12 cellular contexts compared by ENCODE assay signal in the genomic region with DNA sequence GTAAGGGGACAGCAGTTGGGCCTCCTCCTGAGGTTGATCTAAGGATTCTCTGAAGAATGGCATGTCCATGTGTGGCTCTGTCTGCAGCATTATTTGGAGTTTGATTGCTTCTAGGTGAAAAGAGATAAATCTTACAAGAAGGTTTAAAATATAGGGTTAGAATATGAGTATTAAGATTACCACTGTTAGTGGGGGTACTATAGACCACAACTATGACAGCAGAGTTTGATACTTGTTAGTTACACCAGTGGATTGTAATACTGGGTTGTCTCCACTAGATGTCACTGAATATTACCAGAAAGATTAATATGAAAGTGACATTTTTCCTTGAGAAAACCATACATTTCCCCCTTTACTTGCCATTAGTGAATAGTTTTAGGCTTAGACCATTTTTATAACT. TPM values are rescaled to one million over a fixed set of nuclear protein-coding genes. Genes with fewer than 3 reads are reported as not detected.
DNase-seq lines count a peak whose midpoint lies in the region; TF ChIP-seq lines count a peak whose summit lies in the region.
"Had no signal": no experiment of that assay in that cellular context is flagged by ENCODE, and none has a peak within 500 bp of the region (broad histone marks: within the 10 kb centered on the region; RNA-seq: fewer than 3 reads in every experiment).

No MANE protein-coding gene starts in this region.

- H3K27ac ChIP-seq in HL-60 (replicated peaks) (no peak overlapping the region), WERI-Rb-1 (no peak overlapping the region)
- H3K27ac ChIP-seq: adrenal gland had no signal

- TF ChIP-seq CTCF in HL-60 (IDR thresholded peaks at IDR 0.05; ENCODE audit: insufficient read depth, low read length) (peak; percentile 15), WERI-Rb-1 (IDR thresholded peaks at IDR 0.05; ENCODE audit: low read depth, low read length) (peak; percentile 33), GM20000 (IDR thresholded peaks at IDR 0.05; ENCODE audit: extremely low read depth, missing control alignments) (no peak)

- DNase-seq in COLO829 (ENCODE audit: low spot score) (peak; percentile 52), HL-60 (ENCODE audit: low read depth in 1 of 2, low spot score in 1 of 2) (no peak), WERI-Rb-1 (no peak), lung microvascular endothelial cell (ENCODE audit: low read depth in 2 of 2) (peak; percentile 12 to 33), occipital lobe (lab: John Stamatoyannopoulos, UW) (no peak), GM20000 (ENCODE audit: low spot score) (no peak), kidney tubule cell (ENCODE audit: low spot score) (no peak)
- DNase-seq in stimulated activated naive CD4-positive, alpha-beta T cell (lab: John Stamatoyannopoulos, UW): no peak
- DNase-seq: adrenal gland; NCI-H748 treated with DMSO at 0.1 percent for 48 hours; stimulated activated CD4-positive, alpha-beta T cell treated with anti-CD3 and anti-CD28 coated beads, Interleukin-4, amount 100 ng/mL, for 4 hours had no signal

- H3K4me3 ChIP-seq in HL-60 (replicated peaks; ENCODE audit: insufficient read depth, low read length) (no peak overlapping the region), WERI-Rb-1 (ENCODE audit: low read depth, low read length) (no peak overlapping the region)
- H3K4me3 ChIP-seq: adrenal gland had no signal

- H3K9me3 ChIP-seq in WERI-Rb-1 (ENCODE audit: severe bottlenecking): peaks cover 15% of the 10 kb centered on the region

- H3K36me3 ChIP-seq in WERI-Rb-1: no peaks in the 10 kb centered on the region
- H3K36me3 ChIP-seq: adrenal gland had no signal

- H3K27me3 ChIP-seq in HL-60 (ENCODE audit: insufficient read depth, poor library complexity, severe bottlenecking): peaks cover 6% of the 10 kb centered on the region
- H3K27me3 ChIP-seq in WERI-Rb-1 (ENCODE audit: insufficient read depth, low read depth, severe bottlenecking): no peaks in the 10 kb centered on the region

RNA-seq across cellular contexts. Expression of a gene that starts 47.9 kb away (rescaled TPM):
- 0.20 and 0.22 TPM in 2 replicates for total RNA-seq in lung microvascular endothelial cell
- total RNA-seq in occipital lobe: 3.7 TPM

RNA-seq across cellular contexts. Expression of a gene that starts 59.4 kb away (rescaled TPM):
- total RNA-seq in lung microvascular endothelial cell (not detected in 2 replicates), occipital lobe (not detected)
- total RNA-seq: urinary bladder had no signal

Comparison
In these comparisons a context has a peak if more than half of its experiments do, and no peak if none do; other contexts are left out.
1. DNase-seq: peak in COLO829 (single experiment) and lung microvascular endothelial cell (2 of 2); none in HL-60 (0 of 2), WERI-Rb-1 (single experiment), occipital lobe (single experiment), GM20000 (single experiment), stimulated activated naive CD4-positive, alpha-beta T cell (0 of 6) and kidney tubule cell (single experiment).